In the genomic region with DNA sequence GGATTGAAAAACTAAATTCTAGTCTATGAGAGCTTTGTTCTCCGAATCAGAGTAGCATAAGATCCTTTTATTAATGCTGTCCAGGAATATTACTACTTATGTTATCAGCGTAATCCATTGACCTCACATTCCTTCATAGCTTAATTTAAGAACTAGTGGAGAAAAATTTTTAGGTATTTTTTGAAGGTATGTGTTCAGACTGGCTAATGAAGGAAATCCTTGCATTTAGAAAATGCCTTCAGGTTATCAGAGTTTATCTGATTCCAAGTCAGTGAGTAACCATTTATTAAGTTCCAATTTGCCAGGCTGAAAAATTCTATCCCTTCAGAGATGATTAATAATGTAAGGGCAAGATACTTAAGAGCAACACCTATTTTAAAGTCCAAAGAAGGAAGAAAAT, we compare ENCODE assay signal across 1 cellular context.
TF ChIP-seq lines count a peak whose summit lies in the region.

No MANE protein-coding gene starts in this region.

TF ChIP-seq in A549, 52 proteins besides CTCF, POLR2A, EP300 and RAD21 (continued from another document):
- TF ChIP-seq ELK1 (IDR thresholded peaks at IDR 0.05; ENCODE audit: low read depth, low read length) (no peak), RNF2 (IDR thresholded peaks at IDR 0.05; ENCODE audit: borderline replicate concordance, low read depth) (no peak), NFE2L2 (conservative IDR thresholded peaks at IDR 0.05; ENCODE audit: low read length) (no peak), ZNF302 (CRISPR knock-in tag; IDR thresholded peaks at IDR 0.05) (no peak), EHF (CRISPR knock-in tag; IDR thresholded peaks at IDR 0.05) (no peak)
- TF ChIP-seq, protein P1, sequence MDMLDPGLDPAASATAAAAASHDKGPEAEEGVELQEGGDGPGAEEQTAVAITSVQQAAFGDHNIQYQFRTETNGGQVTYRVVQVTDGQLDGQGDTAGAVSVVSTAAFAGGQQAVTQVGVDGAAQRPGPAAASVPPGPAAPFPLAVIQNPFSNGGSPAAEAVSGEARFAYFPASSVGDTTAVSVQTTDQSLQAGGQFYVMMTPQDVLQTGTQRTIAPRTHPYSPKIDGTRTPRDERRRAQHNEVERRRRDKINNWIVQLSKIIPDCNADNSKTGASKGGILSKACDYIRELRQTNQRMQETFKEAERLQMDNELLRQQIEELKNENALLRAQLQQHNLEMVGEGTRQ (IDR thresholded peaks at IDR 0.05) = no peak
